In genomic region chr19:50719566-50719965, GRCh38 we compare ENCODE assay signal across 8 cellular contexts. TPM values are rescaled to one million over a fixed set of nuclear protein-coding genes. Genes with fewer than 3 reads are reported as not detected.
A peak's percentile ranks its signal among the peaks of the same experiment; 100 is the strongest.
DNase-seq lines count a peak whose midpoint lies in the region; ATAC-seq and TF ChIP-seq lines count a peak whose summit lies in the region.

SHANK1 (minus strand) TSS chr19:50719802; CDS start chr19:50716919, 2,883 bp downstream.

- peak within 1 kb of the TSS; percentile 75 for H3K4me3 Mint-ChIP-seq in type B pancreatic cell

- ATAC-seq in lower lobe of right lung = no peak
- ATAC-seq in GM21619 (IDR thresholded peaks at IDR 0.05; ENCODE audit: unreplicated experiment) = no peak

- H3K27me3 Mint-ChIP-seq in type B pancreatic cell = peaks cover 69% of the 10 kb centered on the region

- H3K27ac Mint-ChIP-seq in type B pancreatic cell = peak within 1 kb of the TSS; percentile 25

- intact Hi-C loops in cardiac septum (cut with DNase I) (no loop called here), ascending aorta (cut with DNase I) (no loop called here), lower lobe of right lung (cut with DNase I) (no loop called here)

- H3K9me3 ChIP-seq in cardiac muscle cell (ENCODE audit: low read depth) = no peaks in the 10 kb centered on the region
- H3K9me3 ChIP-seq in ascending aorta = no peaks in the 10 kb centered on the region
- H3K9me3 ChIP-seq in lower lobe of right lung = no peaks in the 10 kb centered on the region

- H3K4me1 ChIP-seq in cardiac muscle cell (ENCODE audit: low read depth) (peaks cover 6% of the 10 kb centered on the region), ascending aorta (peaks cover 9 to 20% of the 10 kb centered on the region in 2 donors), lower lobe of right lung (peaks cover 16% of the 10 kb centered on the region)

- H3K36me3 ChIP-seq in cardiac muscle cell (no peaks in the 10 kb centered on the region), ascending aorta (no peaks in the 10 kb centered on the region), lower lobe of right lung (no peaks in the 10 kb centered on the region)

- peaks cover 28% of the 10 kb centered on the region for H3K4me1 Mint-ChIP-seq in type B pancreatic cell (ENCODE audit: unreplicated experiment)

- H3K4me3 ChIP-seq in cardiac muscle cell (peak within 1 kb of the TSS; percentile 41), ascending aorta (peak within 1 kb of the TSS; percentile 33 to 44), lower lobe of right lung (peak within 1 kb of the TSS; percentile 27)

- H3K27me3 ChIP-seq in cardiac muscle cell (peaks cover 34% of the 10 kb centered on the region), ascending aorta (peaks cover 15% of the 10 kb centered on the region), lower lobe of right lung (ENCODE audit: low read depth) (peaks cover 74% of the 10 kb centered on the region)

- TF ChIP-seq CTCF in cardiac muscle cell (IDR thresholded peaks at IDR 0.05; ENCODE audit: low read depth, low read length) (no peak), ascending aorta (IDR thresholded peaks at IDR 0.05) (no peak), lower lobe of right lung (IDR thresholded peaks at IDR 0.05) (no peak), type B pancreatic cell (conservative IDR thresholded peaks at IDR 0.05) (no peak)

- H3K36me3 Mint-ChIP-seq in type B pancreatic cell = no peaks in the 10 kb centered on the region

- no peaks in the 10 kb centered on the region for H3K9me3 Mint-ChIP-seq in type B pancreatic cell

- DNase-seq in cardiac muscle cell (ENCODE audit: low read depth in 1 of 2, low spot score in 1 of 2) (peak; percentile 43 to 55), cardiac septum (ENCODE audit: low spot score) (no peak), ascending aorta (ENCODE audit: low spot score in 2 of 2) (no peak), lower lobe of right lung (no peak), type B pancreatic cell (ENCODE audit: extremely low spot score, unreplicated experiment) (no peak), NCI-H2029 treated with DMSO at 0.1 percent for 48 hours (lab: John Stamatoyannopoulos, UW) (no peak), NCI-H2029 (lab: John Stamatoyannopoulos, UW) (no peak)

- H3K27ac ChIP-seq in cardiac muscle cell = no peak within 1 kb of the TSS
- no peak within 1 kb of the TSS for H3K27ac ChIP-seq in ascending aorta
- H3K27ac ChIP-seq in lower lobe of right lung = no peak within 1 kb of the TSS

RNA-seq across cellular contexts. Expression of gene SHANK1, which starts in this region (rescaled TPM):
- total RNA-seq in cardiac muscle cell = 2.9 and 8.7 TPM in 2 replicates
- polyA plus RNA-seq in cardiac muscle cell = 0.71 and 2.0 TPM in 2 replicates
- 1.3 TPM for total RNA-seq in cardiac septum
- 1.3 TPM for total RNA-seq in ascending aorta
- total RNA-seq in lower lobe of right lung = 0.71 TPM
- 0.38 and 7.8 TPM in 2 replicates for total RNA-seq in type B pancreatic cell (ENCODE audit: low replicate concordance)

Comparison
In these comparisons a context has a peak if more than half of its experiments do, and no peak if none do; other contexts are left out.
1. DNase-seq: peak in cardiac muscle cell (2 of 2); none in cardiac septum (single experiment), ascending aorta (0 of 2), lower lobe of right lung (single experiment), type B pancreatic cell (single experiment), NCI-H2029 treated with DMSO at 0.1 percent for 48 hours (single experiment) and NCI-H2029 (single experiment).
2. Peak in every context shown above with its lines, with median percentiles within 50 percentile points of each other: H3K4me3 ChIP-seq.